9 cellular contexts compared by ENCODE assay signal in genomic region chr19:18104793-18105131, GRCh38. TPM values are rescaled to one million over a fixed set of nuclear protein-coding genes. Genes with fewer than 3 reads are reported as not detected.
DNase-seq lines count a peak whose midpoint lies in the region.
"Had no signal": no experiment of that assay in that cellular context is flagged by ENCODE, and none has a peak within 500 bp of the region (broad histone marks: within the 10 kb centered on the region; RNA-seq: fewer than 3 reads in every experiment).

No MANE protein-coding gene starts in this region.

- H3K4me1 ChIP-seq in stomach smooth muscle (ENCODE audit: control insufficient read depth, insufficient read depth, low read length), result peaks cover 15% of the 10 kb centered on the region

- DNase-seq in activated CD4-positive, alpha-beta T cell treated with anti-CD3 and anti-CD28 coated beads, Interleukin-2, amount 10 ng/mL, durations not matched to agents 24 days and 14 days, result no peak
- no peak for DNase-seq in activated CD4-positive, alpha-beta T cell treated with anti-CD3 and anti-CD28 coated beads, Interleukin-2, amount 50 U/mL, for 48 hours
- DNase-seq in activated T-helper 2 cell treated with anti-CD3 and anti-CD28 coated beads, Interferon-gamma antibody, Interleukin-2, Interleukin-4, amounts not matched to agents 10 μg/mL and 5 μg/mL and 100 μg/mL, durations not matched to agents 14 hours and 24 hours and 36 hours (ENCODE audit: low spot score), result no peak
- no peak for DNase-seq in mesenteric fat pad (ENCODE audit: low spot score)
- no peak for DNase-seq in NCI-H187 treated with DMSO at 0.1 percent for 48 hours (lab: John Stamatoyannopoulos, UW)
- no peak for DNase-seq in GOT3 (lab: John Stamatoyannopoulos, UW)

- H3K4me1 Mint-ChIP-seq in activated CD4-positive, alpha-beta T cell treated with anti-CD3 and anti-CD28 coated beads, Interleukin-2, amount 10 ng/mL, durations not matched to agents 24 days and 14 days, result peaks cover 19% of the 10 kb centered on the region
- peaks cover 14% of the 10 kb centered on the region for H3K4me1 Mint-ChIP-seq in activated T-helper 2 cell treated with anti-CD3 and anti-CD28 coated beads, Interferon-gamma antibody, Interleukin-2, Interleukin-4, amounts not matched to agents 10 μg/mL and 5 μg/mL and 100 μg/mL, durations not matched to agents 14 hours and 24 hours and 36 hours (ENCODE audit: low read depth)

- intact Hi-C loops in activated CD4-positive, alpha-beta T cell treated with anti-CD3 and anti-CD28 coated beads, Interleukin-2, amount 10 ng/mL, durations not matched to agents 24 days and 14 days (cut with micrococcal nuclease), result no loop called here
- intact Hi-C loops in activated T-helper 2 cell treated with anti-CD3 and anti-CD28 coated beads, Interferon-gamma antibody, Interleukin-2, Interleukin-4, amounts not matched to agents 10 μg/mL and 5 μg/mL and 100 μg/mL, durations not matched to agents 14 hours and 24 hours and 36 hours (cut with micrococcal nuclease), result no loop called here

- H3K27ac Mint-ChIP-seq in activated CD4-positive, alpha-beta T cell treated with anti-CD3 and anti-CD28 coated beads, Interleukin-2, amount 10 ng/mL, durations not matched to agents 24 days and 14 days, result peak overlapping the region; percentile 58
- H3K27ac Mint-ChIP-seq in activated T-helper 2 cell treated with anti-CD3 and anti-CD28 coated beads, Interferon-gamma antibody, Interleukin-2, Interleukin-4, amounts not matched to agents 10 μg/mL and 5 μg/mL and 100 μg/mL, durations not matched to agents 14 hours and 24 hours and 36 hours, result peak overlapping the region; percentile 19

- H3K27me3 Mint-ChIP-seq in activated CD4-positive, alpha-beta T cell treated with anti-CD3 and anti-CD28 coated beads, Interleukin-2, amount 10 ng/mL, durations not matched to agents 24 days and 14 days, result peaks cover under 1% of the 10 kb centered on the region
- H3K27me3 Mint-ChIP-seq in activated T-helper 2 cell treated with anti-CD3 and anti-CD28 coated beads, Interferon-gamma antibody, Interleukin-2, Interleukin-4, amounts not matched to agents 10 μg/mL and 5 μg/mL and 100 μg/mL, durations not matched to agents 14 hours and 24 hours and 36 hours (ENCODE audit: low read depth), result no peaks in the 10 kb centered on the region

- H3K9me3 ChIP-seq in iPS-18c (ENCODE audit: control insufficient read depth, insufficient read depth, low read length) (peaks cover 2% of the 10 kb centered on the region), stomach smooth muscle (ENCODE audit: control insufficient read depth in 2 of 2, low read length in 2 of 2) (no peaks in the 10 kb centered on the region)

- peaks cover 4% of the 10 kb centered on the region for H3K36me3 Mint-ChIP-seq in activated CD4-positive, alpha-beta T cell treated with anti-CD3 and anti-CD28 coated beads, Interleukin-2, amount 10 ng/mL, durations not matched to agents 24 days and 14 days (ENCODE audit: low read depth)
- H3K36me3 Mint-ChIP-seq in activated T-helper 2 cell treated with anti-CD3 and anti-CD28 coated beads, Interferon-gamma antibody, Interleukin-2, Interleukin-4, amounts not matched to agents 10 μg/mL and 5 μg/mL and 100 μg/mL, durations not matched to agents 14 hours and 24 hours and 36 hours (ENCODE audit: low read depth), result no peaks in the 10 kb centered on the region

- peaks cover 14 to 34% of the 10 kb centered on the region in 2 donors for H3K27me3 ChIP-seq in stomach smooth muscle (ENCODE audit: control insufficient read depth in 1 of 2, insufficient read depth in 2 of 2, low read length in 2 of 2)

- no peaks in the 10 kb centered on the region for H3K36me3 ChIP-seq in stomach smooth muscle (ENCODE audit: control insufficient read depth in 2 of 2, insufficient read depth in 2 of 2, low read length in 2 of 2)

- peak overlapping the region; percentile 48 for H3K4me3 ChIP-seq in iPS-18c (ENCODE audit: insufficient read depth, low read depth, low read length)
- peak overlapping the region; percentile 70 to 74 for H3K4me3 ChIP-seq in stomach smooth muscle (ENCODE audit: low read length in 2 of 2)

- H3K4me3 Mint-ChIP-seq in activated CD4-positive, alpha-beta T cell treated with anti-CD3 and anti-CD28 coated beads, Interleukin-2, amount 10 ng/mL, durations not matched to agents 24 days and 14 days, result peak overlapping the region; percentile 79
- peak overlapping the region; percentile 56 for H3K4me3 Mint-ChIP-seq in activated T-helper 2 cell treated with anti-CD3 and anti-CD28 coated beads, Interferon-gamma antibody, Interleukin-2, Interleukin-4, amounts not matched to agents 10 μg/mL and 5 μg/mL and 100 μg/mL, durations not matched to agents 14 hours and 24 hours and 36 hours (ENCODE audit: low read depth)

- H3K9me3 Mint-ChIP-seq in activated CD4-positive, alpha-beta T cell treated with anti-CD3 and anti-CD28 coated beads, Interleukin-2, amount 10 ng/mL, durations not matched to agents 24 days and 14 days, result no peaks in the 10 kb centered on the region
- no peaks in the 10 kb centered on the region for H3K9me3 Mint-ChIP-seq in activated T-helper 2 cell treated with anti-CD3 and anti-CD28 coated beads, Interferon-gamma antibody, Interleukin-2, Interleukin-4, amounts not matched to agents 10 μg/mL and 5 μg/mL and 100 μg/mL, durations not matched to agents 14 hours and 24 hours and 36 hours

- peak overlapping the region; percentile 39 to 64 for H3K9ac ChIP-seq in stomach smooth muscle (ENCODE audit: low read length in 2 of 2)

- no peak overlapping the region for H3K27ac ChIP-seq in stomach smooth muscle (ENCODE audit: low read length)

RNA-seq across cellular contexts. Expression of gene MAST3, which starts 7.2 kb away (rescaled TPM):
- total RNA-seq in activated CD4-positive, alpha-beta T cell treated with anti-CD3 and anti-CD28 coated beads, Interleukin-2, amount 10 ng/mL, durations not matched to agents 24 days and 14 days, result 16.2 and 17.2 TPM in 2 replicates
- total RNA-seq in activated T-helper 2 cell treated with anti-CD3 and anti-CD28 coated beads, Interferon-gamma antibody, Interleukin-2, Interleukin-4, amounts not matched to agents 10 μg/mL and 5 μg/mL and 100 μg/mL, durations not matched to agents 14 hours and 24 hours and 36 hours, result 16.6 and 17.2 TPM in 2 replicates
- 19.1 TPM for total RNA-seq in mesenteric fat pad

RNA-seq across cellular contexts. Expression of gene IL12RB1, which starts 18.0 kb away (rescaled TPM):
- total RNA-seq in activated CD4-positive, alpha-beta T cell treated with anti-CD3 and anti-CD28 coated beads, Interleukin-2, amount 10 ng/mL, durations not matched to agents 24 days and 14 days, result 37.0 and 38.8 TPM in 2 replicates
- 41.4 and 43.3 TPM in 2 replicates for total RNA-seq in activated T-helper 2 cell treated with anti-CD3 and anti-CD28 coated beads, Interferon-gamma antibody, Interleukin-2, Interleukin-4, amounts not matched to agents 10 μg/mL and 5 μg/mL and 100 μg/mL, durations not matched to agents 14 hours and 24 hours and 36 hours
- total RNA-seq in mesenteric fat pad, result 2.3 TPM
- total RNA-seq: myocyte had no signal

RNA-seq across cellular contexts. Expression of gene PIK3R2, which starts 48.2 kb away (rescaled TPM):
- total RNA-seq in activated CD4-positive, alpha-beta T cell treated with anti-CD3 and anti-CD28 coated beads, Interleukin-2, amount 10 ng/mL, durations not matched to agents 24 days and 14 days, result 19.6 and 20.7 TPM in 2 replicates
- total RNA-seq in activated T-helper 2 cell treated with anti-CD3 and anti-CD28 coated beads, Interferon-gamma antibody, Interleukin-2, Interleukin-4, amounts not matched to agents 10 μg/mL and 5 μg/mL and 100 μg/mL, durations not matched to agents 14 hours and 24 hours and 36 hours, result 19.4 and 21.4 TPM in 2 replicates
- total RNA-seq in mesenteric fat pad, result 14.8 TPM

Comparison
In these comparisons a context has a peak if more than half of its experiments do, and no peak if none do; other contexts are left out.
1. RNA of gene IL12RB1, which starts 18.0 kb away (total RNA-seq): 41.4 to 43.3 TPM in activated T-helper 2 cell treated with anti-CD3 and anti-CD28 coated beads, Interferon-gamma antibody, Interleukin-2, Interleukin-4, amounts not matched to agents 10 μg/mL and 5 μg/mL and 100 μg/mL, durations not matched to agents 14 hours and 24 hours and 36 hours and 37.0 to 38.8 TPM in activated CD4-positive, alpha-beta T cell treated with anti-CD3 and anti-CD28 coated beads, Interleukin-2, amount 10 ng/mL, durations not matched to agents 24 days and 14 days; 2.3 TPM in mesenteric fat pad (single experiment); every median in the first group is over 10 times any median in the second.